In genomic region chr7:6460303-6460702, GRCh38 we compare ENCODE assay signal across 19 cellular contexts. TPM values are rescaled to one million over a fixed set of nuclear protein-coding genes. Genes with fewer than 3 reads are reported as not detected.
A peak's percentile ranks its signal among the peaks of the same experiment; 100 is the strongest.
DNase-seq lines count a peak whose midpoint lies in the region; ATAC-seq and TF ChIP-seq lines count a peak whose summit lies in the region.
"Had no signal": no experiment of that assay in that cellular context is flagged by ENCODE, and none has a peak within 500 bp of the region (broad histone marks: within the 10 kb centered on the region; RNA-seq: fewer than 3 reads in every experiment).

No MANE protein-coding gene starts in this region.

- H3K27me3 ChIP-seq in RWPE2 (ENCODE audit: insufficient read depth, poor library complexity, severe bottlenecking), result no peaks in the 10 kb centered on the region
- no peaks in the 10 kb centered on the region for H3K27me3 ChIP-seq in prostate gland (replicated peaks; ENCODE audit: insufficient read depth)
- H3K27me3 ChIP-seq: BE2C had no signal

- intact Hi-C loops in prostate gland (cut with DNase I), result no loop called here

- TF ChIP-seq CTCF in RWPE2 (IDR thresholded peaks at IDR 0.05; ENCODE audit: poor library complexity, severe bottlenecking) (no peak), prostate gland (IDR thresholded peaks at IDR 0.05) (no peak)

- H3K9me3 Mint-ChIP-seq in IgD-negative memory B cell, result no peaks in the 10 kb centered on the region
- H3K9me3 Mint-ChIP-seq: CD4-positive, CD25-positive, alpha-beta regulatory T cell had no signal

- H3K4me3 ChIP-seq in RWPE2 (ENCODE audit: severe bottlenecking) (no peak overlapping the region), prostate gland (no peak overlapping the region)

- no peaks in the 10 kb centered on the region for H3K36me3 Mint-ChIP-seq in IgD-negative memory B cell

- peaks cover 7 to 10% (median 9%) of the 10 kb centered on the region in 3 donors for H3K4me1 Mint-ChIP-seq in IgD-negative memory B cell
- H3K4me1 Mint-ChIP-seq: CD4-positive, CD25-positive, alpha-beta regulatory T cell had no signal

- peak overlapping the region in 2 of 3 donors; percentile 13 to 89 for H3K27ac Mint-ChIP-seq in IgD-negative memory B cell

- H3K4me1 ChIP-seq in RWPE2 (ENCODE audit: insufficient read depth, poor library complexity, severe bottlenecking), result no peaks in the 10 kb centered on the region
- no peaks in the 10 kb centered on the region for H3K4me1 ChIP-seq in prostate gland (replicated peaks)
- H3K4me1 ChIP-seq: BE2C had no signal

- H3K27ac ChIP-seq in RWPE2 (ENCODE audit: poor library complexity, severe bottlenecking) (no peak overlapping the region), prostate gland (peak overlapping the region; percentile 57 to 68)

- TF ChIP-seq POLR2A in prostate gland (IDR thresholded peaks at IDR 0.05), result no peak

- H3K36me3 ChIP-seq in RWPE2 (ENCODE audit: low read depth) (peaks cover 33% of the 10 kb centered on the region), prostate gland (no peaks in the 10 kb centered on the region)

- no peak overlapping the region for H3K4me3 Mint-ChIP-seq in IgD-negative memory B cell
- H3K4me3 Mint-ChIP-seq: CD4-positive, CD25-positive, alpha-beta regulatory T cell had no signal

- H3K9me3 ChIP-seq in RWPE2 (ENCODE audit: severe bottlenecking) (no peaks in the 10 kb centered on the region), prostate gland (no peaks in the 10 kb centered on the region)
- H3K9me3 ChIP-seq: BE2C had no signal

- DNase-seq in RWPE2 (ENCODE audit: low spot score), result no peak
- peak; percentile 60 for DNase-seq in left lobe of liver (ENCODE audit: low spot score)
- DNase-seq in prostate gland (ENCODE audit: low spot score), result peak; percentile 76
- DNase-seq in mucosa of gallbladder (ENCODE audit: low spot score), result no peak
- DNase-seq in T-helper 1 cell, result no peak
- DNase-seq: BE2C; CD4-positive, CD25-positive, alpha-beta regulatory T cell; GOT3; IMR-90; Karpas-422; NCI-H1694 treated with DMSO at 0.1 percent for 48 hours; NCI-H446; NCI-H526; OCI-M1; SHP77 treated with DMSO at 0.1 percent for 48 hours had no signal

- 0 out of 3 replicates have a peak, but pooled peaks have one; percentile 8 for ATAC-seq in RWPE2 (ENCODE audit: low read depth)
- peak; percentile 64 for ATAC-seq in left lobe of liver
- no peak for ATAC-seq in GM18907 (IDR thresholded peaks at IDR 0.05; ENCODE audit: unreplicated experiment)
- ATAC-seq: HCT116, SK-N-SH treated with all-trans-retinoic acid at 6 μM for 48 hours had no signal

- WGBS in prostate gland, result 47% methylated on average over 6 of the region's 6 CpGs

- no peaks in the 10 kb centered on the region for H3K27me3 Mint-ChIP-seq in IgD-negative memory B cell
- H3K27me3 Mint-ChIP-seq: CD4-positive, CD25-positive, alpha-beta regulatory T cell had no signal

RNA-seq across cellular contexts. Expression of gene DAGLB, which starts 12.5 kb away (rescaled TPM):
- polyA plus RNA-seq in IgD-negative memory B cell, result 15.5 TPM
- total RNA-seq in left lobe of liver (17.9 TPM), prostate gland (10 to 100 TPM in 1 of 2 donors, 1 to 10 TPM in 1; 9.7 to 20.4 TPM), mucosa of gallbladder (28.8 TPM)

RNA-seq across cellular contexts. Expression of gene KDELR2, which starts 23.6 kb away (rescaled TPM):
- polyA plus RNA-seq in IgD-negative memory B cell, result 47.2 TPM
- 146 TPM for total RNA-seq in left lobe of liver
- total RNA-seq in prostate gland, result 100 to 1,000 TPM in 1 of 2 donors, 10 to 100 TPM in 1; 75.2 to 117 TPM
- total RNA-seq in mucosa of gallbladder, result 188 TPM

Comparison
In these comparisons a context has a peak if more than half of its experiments do, and no peak if none do; other contexts are left out.
1. DNase-seq: peak in left lobe of liver (single experiment) and prostate gland (single experiment); none in RWPE2 (single experiment), mucosa of gallbladder (single experiment) and T-helper 1 cell (0 of 5).